16 cellular contexts compared by ENCODE assay signal in the genomic region with DNA sequence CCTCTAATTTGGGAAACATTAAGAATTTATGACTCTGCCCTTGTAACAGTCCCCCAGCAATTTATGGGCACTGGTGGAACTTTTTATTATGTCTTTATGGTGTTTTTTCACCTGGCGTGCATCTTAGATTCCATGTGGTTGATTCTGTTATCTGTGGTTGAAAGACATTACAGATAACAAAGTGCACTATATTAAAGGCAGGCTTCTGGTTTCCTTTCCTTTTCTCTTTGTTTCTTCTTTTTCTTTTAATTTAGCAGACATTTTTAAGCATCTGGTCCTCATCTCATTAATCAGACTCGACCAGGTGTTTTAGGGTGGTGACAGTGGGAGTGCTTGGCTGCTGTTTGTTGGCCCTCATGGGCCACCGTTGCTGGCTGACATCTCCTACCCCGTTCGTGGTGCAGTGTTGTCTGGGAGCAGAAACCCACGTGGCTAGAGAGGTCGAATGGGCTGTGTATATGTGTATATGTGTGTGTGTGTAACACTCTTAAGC.
DNase-seq lines count a peak whose midpoint lies in the region; ATAC-seq, FAIRE-seq and TF ChIP-seq lines count a peak whose summit lies in the region.
"Had no signal": no experiment of that assay in that cellular context is flagged by ENCODE, and none has a peak within 500 bp of the region (broad histone marks: within the 10 kb centered on the region; RNA-seq: fewer than 3 reads in every experiment).

No MANE protein-coding gene starts in this region.

- H3K9me1 ChIP-seq in keratinocyte (ENCODE audit: control insufficient read depth, extremely low read depth, insufficient read depth, low read length): no peaks in the 10 kb centered on the region

- H3K4me1 Mint-ChIP-seq in T-helper 2 cell treated with Interferon-gamma antibody and Interleukin-4, amounts not matched to agents 5 μg/mL and 100 μg/mL, for 36 hours (ENCODE audit: low read depth): peaks cover 4% of the 10 kb centered on the region
- H3K4me1 Mint-ChIP-seq: activated CD4-positive, alpha-beta memory T cell treated with anti-CD3 and anti-CD28 coated beads, Interleukin-2, amount 10 ng/mL, durations not matched to agents 7 days and 5 days had no signal

- H3K9ac ChIP-seq in keratinocyte (ENCODE audit: control insufficient read depth, extremely low read depth, insufficient read depth, low read length): no peak overlapping the region
- H3K9ac ChIP-seq in kidney (ENCODE audit: low read length in 2 of 2): no peak overlapping the region

- H3K4me3 ChIP-seq in keratinocyte (ENCODE audit: control insufficient read depth in 2 of 3, extremely low read depth in 1 of 3, insufficient read depth in 2 of 3, low read depth in 1 of 3, low read length in 3 of 3): no peak overlapping the region
- H3K4me3 ChIP-seq in kidney (ENCODE audit: low read length in 2 of 2): no peak overlapping the region
- H3K4me3 ChIP-seq: MG63, ovary, vagina had no signal

- no peaks in the 10 kb centered on the region for H3K36me3 Mint-ChIP-seq in T-helper 2 cell treated with Interferon-gamma antibody and Interleukin-4, amounts not matched to agents 5 μg/mL and 100 μg/mL, for 36 hours (ENCODE audit: low read depth)

- H3K27ac ChIP-seq in keratinocyte (ENCODE audit: control insufficient read depth, insufficient read depth, low read length) (no peak overlapping the region), kidney (ENCODE audit: low read depth in 2 of 2, low read length in 2 of 2) (no peak overlapping the region)
- H3K27ac ChIP-seq: ovary had no signal

- H3K36me3 ChIP-seq in keratinocyte (ENCODE audit: control insufficient read depth in 2 of 2, extremely low read depth in 1 of 2, insufficient read depth in 2 of 2, low read length in 2 of 2) (no peaks in the 10 kb centered on the region), kidney (ENCODE audit: control insufficient read depth in 1 of 2, insufficient read depth in 2 of 2, low read length in 2 of 2) (no peaks in the 10 kb centered on the region)
- H3K36me3 ChIP-seq: MG63, ovary, vagina had no signal

- intact Hi-C loops in kidney (cut with DNase I): no loop called here

- no peak overlapping the region for H2AFZ ChIP-seq in keratinocyte (ENCODE audit: control insufficient read depth, low read length)

- no peaks in the 10 kb centered on the region for H3K27me3 ChIP-seq in keratinocyte (ENCODE audit: control insufficient read depth, extremely low read depth, insufficient read depth, low read length)
- H3K27me3 ChIP-seq: MG63, ovary, vagina had no signal

- H3K9me3 ChIP-seq in keratinocyte (ENCODE audit: control insufficient read depth, low read depth, low read length) (no peaks in the 10 kb centered on the region), kidney (ENCODE audit: control insufficient read depth in 1 of 2, low read length in 2 of 2) (no peaks in the 10 kb centered on the region)
- H3K9me3 ChIP-seq: MG63, ovary, vagina had no signal

- H3K27me3 Mint-ChIP-seq in T-helper 2 cell treated with Interferon-gamma antibody and Interleukin-4, amounts not matched to agents 5 μg/mL and 100 μg/mL, for 36 hours (ENCODE audit: low read depth): peaks cover 6% of the 10 kb centered on the region
- H3K27me3 Mint-ChIP-seq: activated CD4-positive, alpha-beta memory T cell treated with anti-CD3 and anti-CD28 coated beads, Interleukin-2, amount 10 ng/mL, durations not matched to agents 7 days and 5 days had no signal

- peak overlapping the region; percentile 43 for H3K4me2 ChIP-seq in keratinocyte (ENCODE audit: control insufficient read depth, extremely low read depth, insufficient read depth, low read depth, low read length)

- no peak for FAIRE-seq in keratinocyte (lab: Jason Lieb, UNC)
- FAIRE-seq in kidney (lab: Jason Lieb, UNC): no peak
- FAIRE-seq: GM12892 had no signal

- no peak for TF ChIP-seq CTCF in keratinocyte (optimal IDR thresholded peaks at IDR 0.05 in 1 of 3, IDR thresholded peaks at IDR 0.05 in 1 of 3, conservative IDR thresholded peaks at IDR 0.05 in 1 of 3; ENCODE audit: extremely low read depth in 1 of 3, insufficient read depth in 2 of 3, low read length in 3 of 3)
- TF ChIP-seq CTCF in kidney (IDR thresholded peaks at IDR 0.05; ENCODE audit: borderline replicate concordance, extremely low read depth, insufficient read depth): no peak
- TF ChIP-seq CTCF in GM20000 (IDR thresholded peaks at IDR 0.05; ENCODE audit: extremely low read depth, missing control alignments): no peak

- dilution Hi-C loops in keratinocyte (cut with MboI; ENCODE audit: extremely low pct_ligation_motif_present, low sequenced_read_pairs): no loop called here

- peak overlapping the region; percentile 39 for H3K4me3 Mint-ChIP-seq in T-helper 2 cell treated with Interferon-gamma antibody and Interleukin-4, amounts not matched to agents 5 μg/mL and 100 μg/mL, for 36 hours
- H3K4me3 Mint-ChIP-seq: activated CD4-positive, alpha-beta memory T cell treated with anti-CD3 and anti-CD28 coated beads, Interleukin-2, amount 10 ng/mL, durations not matched to agents 7 days and 5 days had no signal

- no peak overlapping the region for H3K27ac Mint-ChIP-seq in T-helper 2 cell treated with Interferon-gamma antibody and Interleukin-4, amounts not matched to agents 5 μg/mL and 100 μg/mL, for 36 hours
- H3K27ac Mint-ChIP-seq: activated CD4-positive, alpha-beta memory T cell treated with anti-CD3 and anti-CD28 coated beads, Interleukin-2, amount 10 ng/mL, durations not matched to agents 7 days and 5 days had no signal

- H4K20me1 ChIP-seq in keratinocyte (ENCODE audit: control insufficient read depth, extremely low read depth, insufficient read depth, low read length): no peaks in the 10 kb centered on the region

- no peaks in the 10 kb centered on the region for H3K79me2 ChIP-seq in keratinocyte (ENCODE audit: control insufficient read depth, insufficient read depth, low read length)

- no peak for ATAC-seq in GM18873 (IDR thresholded peaks at IDR 0.05; ENCODE audit: low FRiP score, unreplicated experiment)

- H3K4me1 ChIP-seq in keratinocyte (ENCODE audit: control insufficient read depth, extremely low read depth, insufficient read depth, low read length) (peaks cover 10% of the 10 kb centered on the region), kidney (ENCODE audit: control insufficient read depth in 1 of 2, insufficient read depth in 1 of 2, low read depth in 1 of 2, low read length in 2 of 2) (peaks cover 9 to 11% of the 10 kb centered on the region in 2 donors)

- peak; percentile 3 for DNase-seq in stimulated activated CD4-positive, alpha-beta T cell treated with anti-CD3 and anti-CD28 coated beads, Interleukin-15, amount 100 ng/mL, for 24 hours
- no peak for DNase-seq in stimulated activated CD4-positive, alpha-beta T cell treated with anti-CD3 and anti-CD28 coated beads, Interleukin-4, amount 100 ng/mL, for 1 hour
- no peak for DNase-seq in T-helper 2 cell treated with Interferon-gamma antibody and Interleukin-4, amounts not matched to agents 5 μg/mL and 100 μg/mL, for 36 hours (ENCODE audit: low spot score)
- DNase-seq in keratinocyte (ENCODE audit: low read depth, low spot score) (no peak), kidney (no peak), HuH-7 (ENCODE audit: low spot score) (no peak), GM20000 (ENCODE audit: low spot score) (no peak)
- DNase-seq: activated CD4-positive, alpha-beta memory T cell treated with anti-CD3 and anti-CD28 coated beads, Interleukin-2, amount 10 ng/mL, durations not matched to agents 7 days and 5 days; activated naive CD4-positive, alpha-beta T cell treated with anti-CD3 and anti-CD28 coated beads, Interleukin-2, amount 50 U/mL, for 16 hours; cerebellar nuclear complex; T-helper 9 cell had no signal

- no peaks in the 10 kb centered on the region for H3K9me3 Mint-ChIP-seq in T-helper 2 cell treated with Interferon-gamma antibody and Interleukin-4, amounts not matched to agents 5 μg/mL and 100 μg/mL, for 36 hours
- H3K9me3 Mint-ChIP-seq: activated CD4-positive, alpha-beta memory T cell treated with anti-CD3 and anti-CD28 coated beads, Interleukin-2, amount 10 ng/mL, durations not matched to agents 7 days and 5 days had no signal
